In genomic region chr12:15772405-15773018, GRCh38 we compare ENCODE assay signal across 10 cellular contexts. TPM values are rescaled to one million over a fixed set of nuclear protein-coding genes. Genes with fewer than 3 reads are reported as not detected.
A peak's percentile ranks its signal among the peaks of the same experiment; 100 is the strongest.
DNase-seq lines count a peak whose midpoint lies in the region; ATAC-seq and TF ChIP-seq lines count a peak whose summit lies in the region.
"Had no signal": no experiment of that assay in that cellular context is flagged by ENCODE, and none has a peak within 500 bp of the region (broad histone marks: within the 10 kb centered on the region; RNA-seq: fewer than 3 reads in every experiment).

No MANE protein-coding gene starts in this region.

- H3K36me3 ChIP-seq in CD8-positive, alpha-beta T cell (ENCODE audit: insufficient read depth, low read length): no peaks in the 10 kb centered on the region
- no peaks in the 10 kb centered on the region for H3K36me3 ChIP-seq in ascending aorta

- H3K4me1 ChIP-seq in CD8-positive, alpha-beta T cell (ENCODE audit: insufficient read depth, low read length): no peaks in the 10 kb centered on the region
- H3K4me1 ChIP-seq in ascending aorta: peaks cover 3 to 46% of the 10 kb centered on the region in 2 donors

- no peak for DNase-seq in CD8-positive, alpha-beta T cell
- DNase-seq in ascending aorta (ENCODE audit: low spot score in 2 of 2): no peak
- peak; percentile 33 to 57 for DNase-seq in lung microvascular endothelial cell (ENCODE audit: low read depth in 2 of 2)
- no peak for DNase-seq in effector memory CD8-positive, alpha-beta T cell
- DNase-seq in ecto neural progenitor cell (ENCODE audit: low spot score): no peak
- no peak for DNase-seq in amygdala (lab: John Stamatoyannopoulos, UW)
- DNase-seq in effector CD4-positive, alpha-beta T cell: no peak

- H3K27ac ChIP-seq in CD8-positive, alpha-beta T cell (ENCODE audit: low read depth, low read length): no peak overlapping the region
- H3K27ac ChIP-seq in ascending aorta: peak overlapping the region; percentile 59 to 68
- H3K27ac ChIP-seq: epithelial cell of prostate, SK-N-MC had no signal

- POLR2A ChIA-PET in CD8-positive, alpha-beta T cell (lab: Charles Lee): no interaction called here

- H3K4me3 ChIP-seq in CD8-positive, alpha-beta T cell (ENCODE audit: low read depth, low read length): no peak overlapping the region
- no peak overlapping the region for H3K4me3 ChIP-seq in ascending aorta
- H3K4me3 ChIP-seq: SK-N-MC had no signal

- no peaks in the 10 kb centered on the region for H3K4me1 Mint-ChIP-seq in CD8-positive, alpha-beta T cell (ENCODE audit: low read depth)
- H3K4me1 Mint-ChIP-seq in effector memory CD8-positive, alpha-beta T cell (ENCODE audit: low read depth in 2 of 2): no peaks in the 10 kb centered on the region

- peaks cover 12% of the 10 kb centered on the region for H3K27me3 Mint-ChIP-seq in CD8-positive, alpha-beta T cell (ENCODE audit: low read depth)
- peaks cover 10 to 16% of the 10 kb centered on the region in 2 donors for H3K27me3 Mint-ChIP-seq in effector memory CD8-positive, alpha-beta T cell

- CTCF ChIA-PET in CD8-positive, alpha-beta T cell (lab: Charles Lee): interaction anchor here (0.8 to 2.3 kb wide), 8 partner anchors 10 to 241 kb away, joined by 3 to 15 read pairs (median 3); no protein-coding TSS in a partner anchor

- H3K27me3 ChIP-seq in CD8-positive, alpha-beta T cell (ENCODE audit: insufficient read depth, low read length): no peaks in the 10 kb centered on the region
- H3K27me3 ChIP-seq in ascending aorta: no peaks in the 10 kb centered on the region

- TF ChIP-seq CTCF in CD8-positive, alpha-beta T cell (IDR thresholded peaks at IDR 0.05): peak; percentile 39
- TF ChIP-seq CTCF in ascending aorta (IDR thresholded peaks at IDR 0.05): peak in 2 of 3 experiments; percentile 27 to 35

- H3K4me3 Mint-ChIP-seq in CD8-positive, alpha-beta T cell: no peak overlapping the region
- H3K4me3 Mint-ChIP-seq in effector memory CD8-positive, alpha-beta T cell: no peak overlapping the region

- no peaks in the 10 kb centered on the region for H3K9me3 ChIP-seq in CD8-positive, alpha-beta T cell (ENCODE audit: low read length)
- no peaks in the 10 kb centered on the region for H3K9me3 ChIP-seq in ascending aorta

- no peaks in the 10 kb centered on the region for H3K9me3 Mint-ChIP-seq in CD8-positive, alpha-beta T cell
- H3K9me3 Mint-ChIP-seq in effector memory CD8-positive, alpha-beta T cell: no peaks in the 10 kb centered on the region

- no peaks in the 10 kb centered on the region for H3K36me3 Mint-ChIP-seq in CD8-positive, alpha-beta T cell
- H3K36me3 Mint-ChIP-seq in effector memory CD8-positive, alpha-beta T cell (ENCODE audit: insufficient read depth): peaks cover 2% of the 10 kb centered on the region

- TF ChIP-seq EP300 in Ishikawa (IDR thresholded peaks at IDR 0.05; ENCODE audit: borderline replicate concordance): no peak

- intact Hi-C loops in CD8-positive, alpha-beta T cell (cut with DNase I, micrococcal nuclease): loop anchor here (1.0 to 5.0 kb wide), 3 partner anchors 84 to 182 kb away; no protein-coding TSS in a partner anchor
- intact Hi-C loops in ascending aorta (cut with DNase I): no loop called here

- no peak for ATAC-seq in CD8-positive, alpha-beta T cell
- ATAC-seq in effector memory CD8-positive, alpha-beta T cell (replicated peaks): no peak

- H3K27ac Mint-ChIP-seq in CD8-positive, alpha-beta T cell: no peak overlapping the region
- no peak overlapping the region for H3K27ac Mint-ChIP-seq in effector memory CD8-positive, alpha-beta T cell

- peak; percentile 59 for TF ChIP-seq RAD21 in Ishikawa (IDR thresholded peaks at IDR 0.05; ENCODE audit: low read depth)

TF ChIP-seq in Ishikawa, 13 proteins besides CTCF, POLR2A, EP300 and RAD21:
- TF ChIP-seq TAF1 (IDR thresholded peaks at IDR 0.05; ENCODE audit: low read depth) (no peak), TEAD4 (IDR thresholded peaks at IDR 0.05) (no peak), FOXM1 (IDR thresholded peaks at IDR 0.05; ENCODE audit: borderline replicate concordance, low read depth) (no peak), REST (IDR thresholded peaks at IDR 0.05; ENCODE audit: low read depth) (no peak), ZBTB7A (IDR thresholded peaks at IDR 0.05; ENCODE audit: low read depth) (no peak), USF1 (IDR thresholded peaks at IDR 0.05) (no peak), CREB1 (IDR thresholded peaks at IDR 0.05; ENCODE audit: low read depth) (no peak), EGR1 (IDR thresholded peaks at IDR 0.05) (no peak), YY1 (IDR thresholded peaks at IDR 0.05; ENCODE audit: low read depth) (no peak), CEBPB (IDR thresholded peaks at IDR 0.05) (no peak), NFIC (IDR thresholded peaks at IDR 0.05) (no peak), TCF12 (IDR thresholded peaks at IDR 0.05; ENCODE audit: low read depth) (no peak)
- TF ChIP-seq, protein P1, sequence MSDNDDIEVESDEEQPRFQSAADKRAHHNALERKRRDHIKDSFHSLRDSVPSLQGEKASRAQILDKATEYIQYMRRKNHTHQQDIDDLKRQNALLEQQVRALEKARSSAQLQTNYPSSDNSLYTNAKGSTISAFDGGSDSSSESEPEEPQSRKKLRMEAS (IDR thresholded peaks at IDR 0.05): no peak

RNA-seq across cellular contexts. Expression of gene EPS8, which starts 16.7 kb away (rescaled TPM):
- total RNA-seq in CD8-positive, alpha-beta T cell: 1 to 10 TPM; 1.7 to 2.1 TPM
- total RNA-seq in ascending aorta (94.6 TPM), lung microvascular endothelial cell (1.6 and 10.9 TPM in 2 replicates)

Comparison
In these comparisons a context has a peak if more than half of its experiments do, and no peak if none do; other contexts are left out.
1. DNase-seq: peak in lung microvascular endothelial cell (2 of 2); none in CD8-positive, alpha-beta T cell (0 of 7), ascending aorta (0 of 2), effector memory CD8-positive, alpha-beta T cell (0 of 3), ecto neural progenitor cell (single experiment), amygdala (0 of 56) and effector CD4-positive, alpha-beta T cell (single experiment).